In genomic region chr17:44965491-44966234, GRCh38 we compare ENCODE assay signal across 18 cellular contexts. TPM values are rescaled to one million over a fixed set of nuclear protein-coding genes. Genes with fewer than 3 reads are reported as not detected.
DNase-seq lines count a peak whose midpoint lies in the region; TF ChIP-seq lines count a peak whose summit lies in the region.
"Had no signal": no experiment of that assay in that cellular context is flagged by ENCODE, and none has a peak within 500 bp of the region (broad histone marks: within the 10 kb centered on the region; RNA-seq: fewer than 3 reads in every experiment).

No MANE protein-coding gene starts in this region.

- no peaks in the 10 kb centered on the region for H3K79me2 ChIP-seq in osteoblast (ENCODE audit: insufficient read depth, low read length)

- H3K27ac Mint-ChIP-seq in T-helper 1 cell treated with Interleukin-12 subunit alpha and Interleukin-12 subunit beta and Interleukin-4 antibody, amounts not matched to agents 30 μg/mL and 1 μg/mL, for 36 hours: no peak overlapping the region
- H3K27ac Mint-ChIP-seq: activated CD4-positive, alpha-beta memory T cell treated with anti-CD3 and anti-CD28 coated beads for 36 hours; activated T-helper 1 cell treated with anti-CD3 and anti-CD28 coated beads, Interleukin-12 subunit alpha, Interleukin-12 subunit beta, Interleukin-2, Interleukin-4 antibody, amounts not matched to agents 30 ng/mL and 10 ng/mL and 1 ng/mL, durations not matched to agents 14 hours and 24 hours and 36 hours had no signal

- H3K4me3 ChIP-seq in dorsolateral prefrontal cortex (peak overlapping the region in 33 of 59 donors; percentile 4 to 65 (median 43)), osteoblast (ENCODE audit: insufficient read depth, low read length) (no peak overlapping the region)
- H3K4me3 ChIP-seq: esophagus squamous epithelium, heart right ventricle had no signal

- TF ChIP-seq CTCF in dorsolateral prefrontal cortex (IDR thresholded peaks at IDR 0.05 in 54 of 56, conservative IDR thresholded peaks at IDR 0.05 in 2 of 56; ENCODE audit: low read depth in 1 of 56, partially characterized antibody in 56 of 56) (no peak), osteoblast (IDR thresholded peaks at IDR 0.05; ENCODE audit: extremely low read depth, low read depth, low read length) (no peak)

- no peak overlapping the region for H3K4me2 ChIP-seq in osteoblast (ENCODE audit: insufficient read depth, low read length)

- H3K9me3 Mint-ChIP-seq in T-helper 1 cell treated with Interleukin-12 subunit alpha and Interleukin-12 subunit beta and Interleukin-4 antibody, amounts not matched to agents 30 μg/mL and 1 μg/mL, for 36 hours: no peaks in the 10 kb centered on the region
- H3K9me3 Mint-ChIP-seq: activated CD4-positive, alpha-beta memory T cell treated with anti-CD3 and anti-CD28 coated beads for 36 hours; activated T-helper 1 cell treated with anti-CD3 and anti-CD28 coated beads, Interleukin-12 subunit alpha, Interleukin-12 subunit beta, Interleukin-2, Interleukin-4 antibody, amounts not matched to agents 30 ng/mL and 10 ng/mL and 1 ng/mL, durations not matched to agents 14 hours and 24 hours and 36 hours had no signal

- no peaks in the 10 kb centered on the region for H3K9me3 ChIP-seq in osteoblast (ENCODE audit: low read depth, low read length)
- H3K9me3 ChIP-seq: esophagus squamous epithelium, heart right ventricle had no signal

- peaks cover 8% of the 10 kb centered on the region for H3K4me1 ChIP-seq in osteoblast (ENCODE audit: insufficient read depth, low read length)

- DNase-seq in T-helper 1 cell: no peak
- DNase-seq in NOMO-1 (lab: John Stamatoyannopoulos, UW; ENCODE audit: unreplicated experiment in 2 of 2): peak; percentile 19 to 49
- no peak for DNase-seq in dorsolateral prefrontal cortex
- DNase-seq in osteoblast (ENCODE audit: insufficient read length, low spot score, missing footprints): peak; percentile 86
- no peak for DNase-seq in HuH-7.5 (ENCODE audit: low spot score)
- DNase-seq in NCI-H2171 (lab: John Stamatoyannopoulos, UW): no peak
- DNase-seq in SW480 (ENCODE audit: low spot score): no peak
- DNase-seq: activated CD4-positive, alpha-beta memory T cell treated with anti-CD3 and anti-CD28 coated beads for 36 hours; amniotic stem cell; esophagus squamous epithelium; heart right ventricle; midbrain; substantia nigra had no signal

- no peaks in the 10 kb centered on the region for H3K36me3 Mint-ChIP-seq in T-helper 1 cell treated with Interleukin-12 subunit alpha and Interleukin-12 subunit beta and Interleukin-4 antibody, amounts not matched to agents 30 μg/mL and 1 μg/mL, for 36 hours (ENCODE audit: low read depth)
- H3K36me3 Mint-ChIP-seq: activated CD4-positive, alpha-beta memory T cell treated with anti-CD3 and anti-CD28 coated beads for 36 hours had no signal

- H4K20me1 ChIP-seq in osteoblast (ENCODE audit: insufficient read depth, low read length): no peaks in the 10 kb centered on the region

- H3K4me1 Mint-ChIP-seq in T-helper 1 cell treated with Interleukin-12 subunit alpha and Interleukin-12 subunit beta and Interleukin-4 antibody, amounts not matched to agents 30 μg/mL and 1 μg/mL, for 36 hours (ENCODE audit: low read depth): peaks cover 15% of the 10 kb centered on the region

- H3K4me3 Mint-ChIP-seq in T-helper 1 cell treated with Interleukin-12 subunit alpha and Interleukin-12 subunit beta and Interleukin-4 antibody, amounts not matched to agents 30 μg/mL and 1 μg/mL, for 36 hours: peak overlapping the region; percentile 11
- H3K4me3 Mint-ChIP-seq: activated CD4-positive, alpha-beta memory T cell treated with anti-CD3 and anti-CD28 coated beads for 36 hours; activated T-helper 1 cell treated with anti-CD3 and anti-CD28 coated beads, Interleukin-12 subunit alpha, Interleukin-12 subunit beta, Interleukin-2, Interleukin-4 antibody, amounts not matched to agents 30 ng/mL and 10 ng/mL and 1 ng/mL, durations not matched to agents 14 hours and 24 hours and 36 hours had no signal

- H3K36me3 ChIP-seq in osteoblast (ENCODE audit: insufficient read depth, low read length): no peaks in the 10 kb centered on the region
- H3K36me3 ChIP-seq: esophagus squamous epithelium, heart right ventricle had no signal

- peaks cover 83% of the 10 kb centered on the region for H3K27me3 Mint-ChIP-seq in T-helper 1 cell treated with Interleukin-12 subunit alpha and Interleukin-12 subunit beta and Interleukin-4 antibody, amounts not matched to agents 30 μg/mL and 1 μg/mL, for 36 hours (ENCODE audit: low read depth)

- intact Hi-C loops in dorsolateral prefrontal cortex (cut with DNase I): no loop called here

- no peak overlapping the region for H2AFZ ChIP-seq in osteoblast (ENCODE audit: low read length)

- H3K27me3 ChIP-seq in dorsolateral prefrontal cortex (peaks cover 0 to 71% (median 32%) of the 10 kb centered on the region in 45 donors), osteoblast (ENCODE audit: insufficient read depth, low read length) (peaks cover 46% of the 10 kb centered on the region)

- H3K27ac ChIP-seq in dorsolateral prefrontal cortex (no peak overlapping the region), osteoblast (ENCODE audit: low read depth, low read length) (no peak overlapping the region)
- H3K27ac ChIP-seq: 22Rv1, esophagus squamous epithelium, heart right ventricle had no signal

RNA-seq across cellular contexts. Expression of gene C1QL1, which starts 2.4 kb away (rescaled TPM):
- total RNA-seq in dorsolateral prefrontal cortex (10 to 100 TPM in 118 of 120 experiments, 1 to 10 TPM in 2; 7.4 to 35.3 (median 19.6) TPM), osteoblast (under 0.01 TPM in 1 of 2 replicates, not detected in the other)

RNA-seq across cellular contexts. Expression of gene KIF18B, which starts 18.1 kb away (rescaled TPM):
- total RNA-seq in dorsolateral prefrontal cortex (1 to 10 TPM in 5 of 120 experiments, under 1 TPM in 98, not detected in 17; 0.10 to 2.1 (median 0.33) TPM), osteoblast (0.72 and 1.2 TPM in 2 replicates)

RNA-seq across cellular contexts. Expression of gene GFAP, which starts 50.4 kb away (rescaled TPM):
- over 10,000 TPM in 24 of 120 experiments, 1,000 to 10,000 TPM in 96; 2,686 to 23,814 (median 7,188) TPM for total RNA-seq in dorsolateral prefrontal cortex
- under 0.01 TPM in 2 replicates for total RNA-seq in osteoblast
- total RNA-seq: activated CD4-positive, alpha-beta memory T cell treated with anti-CD3 and anti-CD28 coated beads for 36 hours; activated T-helper 1 cell treated with anti-CD3 and anti-CD28 coated beads, Interleukin-12 subunit alpha, Interleukin-12 subunit beta, Interleukin-2, Interleukin-4 antibody, amounts not matched to agents 30 ng/mL and 10 ng/mL and 1 ng/mL, durations not matched to agents 14 hours and 24 hours and 36 hours; esophagus squamous epithelium; kidney epithelial cell; M059J had no signal

Comparison
In these comparisons a context has a peak if more than half of its experiments do, and no peak if none do; other contexts are left out.
1. DNase-seq: peak in NOMO-1 (2 of 2) and osteoblast (single experiment); none in T-helper 1 cell (0 of 5), dorsolateral prefrontal cortex (0 of 10), HuH-7.5 (single experiment), NCI-H2171 (single experiment) and SW480 (single experiment).
2. RNA of gene GFAP, which starts 50.4 kb away (total RNA-seq): 2,686 to 23,814 TPM in dorsolateral prefrontal cortex; under 0.01 TPM in osteoblast; every median in the first group is over 1,000 times any median in the second.